ENCODE assay signal across 8 cellular contexts in the genomic region with DNA sequence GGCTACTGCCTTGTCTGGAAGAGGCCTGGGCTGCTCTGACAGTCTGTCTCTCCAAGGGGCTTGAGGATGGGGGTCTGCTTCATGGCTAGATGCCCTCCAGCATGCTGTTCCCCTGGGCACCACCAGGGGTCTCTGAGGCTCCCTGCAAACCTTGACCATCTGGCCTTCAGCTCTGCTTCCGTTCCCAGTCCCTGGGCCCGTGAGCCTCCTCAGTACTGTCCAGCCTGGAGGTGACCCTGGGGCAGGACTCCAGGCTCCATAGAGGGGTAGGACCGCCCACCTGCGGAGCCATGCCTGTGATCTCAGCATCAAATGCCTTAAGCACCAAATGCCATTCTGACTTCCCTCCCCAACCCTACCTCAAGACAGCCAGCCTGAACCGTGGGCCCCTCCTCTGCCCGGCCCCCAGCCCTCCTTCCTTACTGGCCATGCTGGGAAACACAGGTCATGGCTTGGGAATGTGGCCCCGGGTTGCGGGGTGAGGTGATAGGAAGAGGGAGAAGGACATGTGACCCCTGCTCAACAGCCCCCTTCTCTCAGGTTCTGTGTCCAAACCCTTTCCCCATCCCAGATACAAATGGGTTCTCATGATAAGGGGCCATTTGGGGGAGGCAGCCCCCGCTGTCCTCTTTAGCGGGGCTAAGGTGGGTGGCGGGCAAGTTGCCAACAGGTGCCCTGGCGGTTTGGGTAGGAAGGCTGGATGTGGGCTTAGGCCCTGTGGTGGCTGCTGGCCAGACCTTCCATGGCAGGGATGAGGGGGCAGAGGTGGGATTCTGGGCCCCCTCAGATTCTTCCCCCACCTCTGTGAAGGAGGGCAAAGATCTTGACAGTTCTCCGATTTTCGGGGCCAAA. TPM values are rescaled to one million over a fixed set of nuclear protein-coding genes. Genes with fewer than 3 reads are reported as not detected.
A peak's percentile ranks its signal among the peaks of the same experiment; 100 is the strongest.
DNase-seq lines count a peak whose midpoint lies in the region; ATAC-seq and TF ChIP-seq lines count a peak whose summit lies in the region.

No MANE protein-coding gene starts in this region.

- in situ Hi-C loops in mammary epithelial cell (cut with MboI; ENCODE audit: low sequenced_read_pairs in 2 of 2): no loop called here

- H3K27me3 ChIP-seq in BE2C (no peaks in the 10 kb centered on the region), mammary epithelial cell (ENCODE audit: insufficient read depth, low read length) (no peaks in the 10 kb centered on the region)

- H3K9ac ChIP-seq in mammary epithelial cell (ENCODE audit: insufficient read depth, low read length): no peak overlapping the region

- 30% methylated on average over 8 of the region's 14 CpGs for WGBS in mammary epithelial cell (ENCODE audit: low coverage, missing lambda C conversion rate)

- CTCF ChIA-PET in mammary epithelial cell (lab: Charles Lee; ENCODE audit: low non-redundant PET): interaction anchor here (0.6 to 1.0 kb wide), 3 partner anchors 50 to 334 kb away, joined by 5 to 10 read pairs (median 9); no protein-coding TSS in a partner anchor

- no peaks in the 10 kb centered on the region for H3K79me2 ChIP-seq in mammary epithelial cell (ENCODE audit: insufficient read depth, low read length)

- intact Hi-C loops in mammary epithelial cell (cut with micrococcal nuclease): loop anchor here (1.0 to 2.0 kb wide), 4 partner anchors 39 to 71 kb away; a partner anchor contains a TSS

- H4K20me1 ChIP-seq in mammary epithelial cell (ENCODE audit: insufficient read depth, low read length): no peaks in the 10 kb centered on the region

- H3K4me3 ChIP-seq in BE2C (ENCODE audit: low read depth, low read length) (peak overlapping the region; percentile 37), mammary epithelial cell (replicated peaks in 1 of 3; ENCODE audit: insufficient read depth in 1 of 3, low read depth in 2 of 3, low read length in 3 of 3) (no peak overlapping the region)

- TF ChIP-seq CTCF in BE2C (IDR thresholded peaks at IDR 0.05; ENCODE audit: low read depth, low read length) (peak; percentile 96), mammary epithelial cell (conservative IDR thresholded peaks at IDR 0.05 in 1 of 2, IDR thresholded peaks at IDR 0.05 in 1 of 2; ENCODE audit: extremely low read depth in 1 of 2, insufficient read depth in 1 of 2, low read depth in 1 of 2, low read length in 2 of 2) (peak; percentile 93 to 97)

- ATAC-seq in GM19023 (IDR thresholded peaks at IDR 0.05; ENCODE audit: unreplicated experiment) (peak; percentile 65), HG03521 (IDR thresholded peaks at IDR 0.05; ENCODE audit: unreplicated experiment) (peak; percentile 74)

- H3K36me3 ChIP-seq in BE2C (peaks cover 21% of the 10 kb centered on the region), mammary epithelial cell (ENCODE audit: insufficient read depth, low read length) (no peaks in the 10 kb centered on the region)

- H2AFZ ChIP-seq in mammary epithelial cell (ENCODE audit: low read depth, low read length): no peak overlapping the region

- no peak overlapping the region for H3K27ac ChIP-seq in mammary epithelial cell (ENCODE audit: insufficient read depth, low read depth, low read length)

- no peaks in the 10 kb centered on the region for H3K9me3 ChIP-seq in BE2C
- no peaks in the 10 kb centered on the region for H3K9me3 ChIP-seq in mammary epithelial cell (replicated peaks; ENCODE audit: insufficient read depth, low read length)

- no peak overlapping the region for H3K4me2 ChIP-seq in mammary epithelial cell (ENCODE audit: insufficient read depth, low read depth, low read length)

- DNase-seq in BE2C (peak; percentile 83), SW 1271 (lab: John Stamatoyannopoulos, UW) (peak; percentile 19 to 28), mammary epithelial cell (peak; percentile 30), kidney glomerular epithelial cell (lab: John Stamatoyannopoulos, UW) (peak; percentile 24), NCI-H2081 treated with DMSO at 0.1 percent for 48 hours (lab: John Stamatoyannopoulos, UW) (no peak)
- DNase-seq in stimulated activated CD4-positive, alpha-beta T cell treated with anti-CD3 and anti-CD28 coated beads, Interleukin-4, amount 100 ng/mL, for 24 hours: peak; percentile 46

- dilution Hi-C loops in mammary epithelial cell (cut with HindIII; ENCODE audit: low sequenced_read_pairs): no loop called here

- BruUV-seq in mammary epithelial cell (replicated peaks; lab: Mats Ljungman, UMichigan): no TSS peak

- H3K4me1 ChIP-seq in BE2C (peaks cover 30% of the 10 kb centered on the region), mammary epithelial cell (ENCODE audit: insufficient read depth, low read length) (peaks cover 49% of the 10 kb centered on the region)

RNA-seq across cellular contexts. Expression of a gene that starts 25.0 kb away (rescaled TPM):
- 269 TPM for polyA plus RNA-seq in BE2C (2012; ENCODE audit: insufficient read depth, insufficient read length, low read depth)
- 10 to 100 TPM; 47.2 to 77.6 TPM for total RNA-seq in mammary epithelial cell
- polyA plus RNA-seq in mammary epithelial cell: 33.4 TPM
- 34.6 TPM for polyA minus RNA-seq in mammary epithelial cell

RNA-seq across cellular contexts. Expression of a gene that starts 39.0 kb away (rescaled TPM):
- 93.8 TPM for polyA plus RNA-seq in BE2C (2012; ENCODE audit: insufficient read depth, insufficient read length, low read depth)
- 10 to 100 TPM; 37.8 to 50.1 TPM for total RNA-seq in mammary epithelial cell
- 69.6 TPM for polyA plus RNA-seq in mammary epithelial cell
- polyA minus RNA-seq in mammary epithelial cell: 90.8 TPM

RNA-seq across cellular contexts. Expression of a gene that starts 41.5 kb away (rescaled TPM):
- 1.5 TPM for polyA plus RNA-seq in BE2C (2012; ENCODE audit: insufficient read depth, insufficient read length, low read depth)
- under 1 TPM in 1 of 2 donors, not detected in 1; 0.33 TPM for total RNA-seq in mammary epithelial cell
- 0.07 TPM for polyA plus RNA-seq in mammary epithelial cell
- not detected for polyA minus RNA-seq in mammary epithelial cell

RNA-seq across cellular contexts. Expression of a gene that starts 54.6 kb away (rescaled TPM):
- 116 TPM for polyA plus RNA-seq in BE2C (2012; ENCODE audit: insufficient read depth, insufficient read length, low read depth)
- under 1 TPM; 0.16 to 0.17 TPM for total RNA-seq in mammary epithelial cell
- 0.05 TPM for polyA plus RNA-seq in mammary epithelial cell
- not detected for polyA minus RNA-seq in mammary epithelial cell
